ENCODE assay signal across 29 cellular contexts in the genomic region with DNA sequence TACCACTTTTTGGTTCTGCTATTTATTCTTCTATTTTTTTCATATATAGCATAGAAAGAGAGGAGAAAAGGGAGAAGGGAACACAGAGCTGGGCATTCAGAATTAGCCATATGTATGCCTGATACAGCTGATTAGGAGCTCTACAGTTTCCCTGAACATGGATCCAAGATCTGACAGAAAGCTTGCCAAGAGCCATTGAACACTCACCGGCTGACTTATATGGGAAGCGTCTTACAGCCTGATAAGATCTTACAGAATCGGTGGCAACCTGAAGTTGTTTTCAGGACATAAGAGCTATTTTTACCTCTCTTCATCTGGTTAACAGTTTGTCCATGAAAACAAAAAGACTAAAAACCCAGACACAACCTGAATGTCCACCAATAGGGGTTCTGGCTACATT. TPM values are rescaled to one million over a fixed set of nuclear protein-coding genes. Genes with fewer than 3 reads are reported as not detected.
DNase-seq lines count a peak whose midpoint lies in the region; ATAC-seq, FAIRE-seq and TF ChIP-seq lines count a peak whose summit lies in the region.
"Had no signal": no experiment of that assay in that cellular context is flagged by ENCODE, and none has a peak within 500 bp of the region (broad histone marks: within the 10 kb centered on the region; RNA-seq: fewer than 3 reads in every experiment).

No MANE protein-coding gene starts in this region.

- no peaks in the 10 kb centered on the region for H3K36me3 ChIP-seq in mammary epithelial cell (ENCODE audit: insufficient read depth, low read length)
- H3K36me3 ChIP-seq in HEK293 (ENCODE audit: control insufficient read depth in 2 of 2, insufficient read depth in 1 of 2, low read length in 2 of 2): no peaks in the 10 kb centered on the region
- no peaks in the 10 kb centered on the region for H3K36me3 ChIP-seq in astrocyte (ENCODE audit: insufficient read depth, low read length)
- no peaks in the 10 kb centered on the region for H3K36me3 ChIP-seq in pancreas
- H3K36me3 ChIP-seq: esophagus squamous epithelium, gastroesophageal sphincter had no signal

- WGBS in mammary epithelial cell (ENCODE audit: low coverage, missing lambda C conversion rate): 10% methylated on average over 3 of the region's 3 CpGs
- 22 to 33% methylated on average over 3 of the region's 3 CpGs for WGBS in pancreas, 2 donors

- in situ Hi-C loops in mammary epithelial cell (cut with MboI; ENCODE audit: low sequenced_read_pairs in 2 of 2): no loop called here

- H3K36me3 Mint-ChIP-seq in MCF 10A (ENCODE audit: insufficient read depth, unreplicated experiment) (no peaks in the 10 kb centered on the region), astrocyte (ENCODE audit: low read depth, unreplicated experiment) (peaks cover 2% of the 10 kb centered on the region)

- TF ChIP-seq CTCF in mammary epithelial cell (conservative IDR thresholded peaks at IDR 0.05 in 1 of 2, IDR thresholded peaks at IDR 0.05 in 1 of 2; ENCODE audit: extremely low read depth in 1 of 2, insufficient read depth in 1 of 2, low read depth in 1 of 2, low read length in 2 of 2): no peak
- no peak for TF ChIP-seq CTCF in MCF 10A (IDR thresholded peaks at IDR 0.05; ENCODE audit: unreplicated experiment)
- no peak for TF ChIP-seq CTCF in HEK293 (tag by site-specific recombination; IDR thresholded peaks at IDR 0.05)
- no peak for TF ChIP-seq CTCF in astrocyte (IDR thresholded peaks at IDR 0.05; ENCODE audit: insufficient read depth, low read depth, low read length)
- no peak for TF ChIP-seq CTCF in pancreas (IDR thresholded peaks at IDR 0.05)

- H3K4me3 Mint-ChIP-seq in MCF 10A (ENCODE audit: unreplicated experiment) (no peak overlapping the region), astrocyte (ENCODE audit: unreplicated experiment) (no peak overlapping the region)
- H3K4me3 Mint-ChIP-seq: activated CD8-positive, alpha-beta T cell treated with anti-CD3 and anti-CD28 coated beads for 36 hours; activated naive CD8-positive, alpha-beta T cell treated with anti-CD3 and anti-CD28 coated beads, Interleukin-2, amount 50 U/mL, for 24 hours; IgD-negative memory B cell had no signal

- FAIRE-seq in astrocyte (lab: Jason Lieb, UNC) (no peak), pancreas (lab: Jason Lieb, UNC) (no peak)
- FAIRE-seq: A204.1, GM12892 had no signal

- H3K4me2 ChIP-seq in mammary epithelial cell (ENCODE audit: insufficient read depth, low read depth, low read length) (no peak overlapping the region), astrocyte (ENCODE audit: low read length) (no peak overlapping the region)

- dilution Hi-C loops in mammary epithelial cell (cut with HindIII; ENCODE audit: low sequenced_read_pairs): no loop called here

- H3K4me3 ChIP-seq in mammary epithelial cell (replicated peaks in 1 of 3; ENCODE audit: insufficient read depth in 1 of 3, low read depth in 2 of 3, low read length in 3 of 3) (no peak overlapping the region), HEK293 (ENCODE audit: low read depth, low read length) (no peak overlapping the region), astrocyte (ENCODE audit: insufficient read depth, low read depth, low read length) (no peak overlapping the region), pancreas (no peak overlapping the region)
- H3K4me3 ChIP-seq: body of pancreas, coronary artery, esophagus squamous epithelium, gastroesophageal sphincter, lung, psoas muscle had no signal

- POLR2A ChIA-PET in MCF 10A (lab: Yijun Ruan, JAX) (interaction anchor here (0.9 kb wide), 1 partner anchor 18 kb away, joined by 3 read pairs; no protein-coding TSS in a partner anchor), HEK293 (lab: Yijun Ruan, JAX) (interaction anchor here (0.6 to 1.2 kb wide), 3 partner anchors 8 to 49 kb away, joined by 3 to 8 read pairs (median 5); no protein-coding TSS in a partner anchor)

- H3K27ac ChIP-seq in mammary epithelial cell (ENCODE audit: insufficient read depth, low read depth, low read length) (no peak overlapping the region), HEK293 (ENCODE audit: extremely low read depth, low read depth, low read length) (no peak overlapping the region), astrocyte (ENCODE audit: low read depth, low read length) (no peak overlapping the region), pancreas (no peak overlapping the region)
- H3K27ac ChIP-seq: body of pancreas, coronary artery, esophagus squamous epithelium, gastroesophageal sphincter, psoas muscle had no signal

- DNase-seq in mammary epithelial cell (peak; percentile 5), MCF 10A (ENCODE audit: unreplicated experiment) (no peak), astrocyte (ENCODE audit: low read depth) (peak; percentile 50), pancreas (no peak), cerebellum (ENCODE audit: low spot score) (no peak), NK-92 (lab: John Stamatoyannopoulos, UW; ENCODE audit: unreplicated experiment) (no peak), GOT3 (lab: John Stamatoyannopoulos, UW) (no peak)
- DNase-seq: activated CD4-positive, alpha-beta T cell treated with anti-CD3 and anti-CD28 coated beads for 1 hour; activated CD8-positive, alpha-beta T cell treated with anti-CD3 and anti-CD28 coated beads for 36 hours; activated gamma-delta T cell; activated naive CD8-positive, alpha-beta T cell treated with anti-CD3 and anti-CD28 coated beads, Interleukin-2, amount 50 U/mL, for 24 hours; activated T-cell treated with anti-CD3 and anti-CD28 coated beads for 4 hours; body of pancreas; esophagus squamous epithelium; HCEC 1CT; islet precursor cell; MM.1S; NCI-H1417 treated with DMSO at 0.1 percent for 48 hours; NCI-H510A treated with DMSO at 0.1 percent for 48 hours; psoas muscle; T-helper 1 cell had no signal

- H3K4me1 Mint-ChIP-seq in MCF 10A (ENCODE audit: insufficient read depth, unreplicated experiment): peaks cover 6% of the 10 kb centered on the region
- peaks cover 13% of the 10 kb centered on the region for H3K4me1 Mint-ChIP-seq in astrocyte (ENCODE audit: low read depth, unreplicated experiment)
- H3K4me1 Mint-ChIP-seq: activated naive CD8-positive, alpha-beta T cell treated with anti-CD3 and anti-CD28 coated beads, Interleukin-2, amount 50 U/mL, for 24 hours had no signal

- H3K27me3 Mint-ChIP-seq in MCF 10A (ENCODE audit: insufficient read depth, unreplicated experiment): peaks cover 13% of the 10 kb centered on the region
- H3K27me3 Mint-ChIP-seq in astrocyte (ENCODE audit: low read depth, unreplicated experiment): peaks cover 3% of the 10 kb centered on the region

- H3K4me1 ChIP-seq in mammary epithelial cell (ENCODE audit: insufficient read depth, low read length) (no peaks in the 10 kb centered on the region), HEK293 (ENCODE audit: control insufficient read depth, insufficient read depth, low read length) (peaks cover 8% of the 10 kb centered on the region), astrocyte (ENCODE audit: insufficient read depth, low read length) (peaks cover 11% of the 10 kb centered on the region), pancreas (no peaks in the 10 kb centered on the region)
- H3K4me1 ChIP-seq: body of pancreas, esophagus squamous epithelium, gastroesophageal sphincter had no signal

- H3K9me3 ChIP-seq in mammary epithelial cell (replicated peaks; ENCODE audit: insufficient read depth, low read length): no peaks in the 10 kb centered on the region
- H3K9me3 ChIP-seq in HEK293 (ENCODE audit: control insufficient read depth, insufficient read depth, low read depth, low read length): no peaks in the 10 kb centered on the region
- no peaks in the 10 kb centered on the region for H3K9me3 ChIP-seq in astrocyte (ENCODE audit: insufficient read depth, low read depth, low read length)
- no peaks in the 10 kb centered on the region for H3K9me3 ChIP-seq in pancreas
- H3K9me3 ChIP-seq: body of pancreas, esophagus squamous epithelium, gastroesophageal sphincter, psoas muscle had no signal

- no peaks in the 10 kb centered on the region for H3K9me3 Mint-ChIP-seq in MCF 10A (ENCODE audit: unreplicated experiment)
- peaks cover 13% of the 10 kb centered on the region for H3K9me3 Mint-ChIP-seq in astrocyte (ENCODE audit: unreplicated experiment)
- H3K9me3 Mint-ChIP-seq: activated CD8-positive, alpha-beta T cell treated with anti-CD3 and anti-CD28 coated beads for 36 hours; activated naive CD8-positive, alpha-beta T cell treated with anti-CD3 and anti-CD28 coated beads, Interleukin-2, amount 50 U/mL, for 24 hours had no signal

- H3K27me3 ChIP-seq in mammary epithelial cell (ENCODE audit: insufficient read depth, low read length) (peaks cover 13% of the 10 kb centered on the region), astrocyte (ENCODE audit: insufficient read depth, low read length) (peaks cover 3% of the 10 kb centered on the region), pancreas (no peaks in the 10 kb centered on the region)
- H3K27me3 ChIP-seq: body of pancreas, esophagus squamous epithelium, gastroesophageal sphincter had no signal

- intact Hi-C loops in mammary epithelial cell (cut with micrococcal nuclease) (no loop called here), MCF 10A (cut with micrococcal nuclease) (no loop called here), pancreas (cut with DNase I) (no loop called here)

- CTCF ChIA-PET in mammary epithelial cell (lab: Charles Lee; ENCODE audit: low non-redundant PET) (no interaction called here), MCF 10A (lab: Yijun Ruan, JAX) (interaction anchor here (0.6 to 3.3 kb wide), 5 partner anchors 15 to 201 kb away, joined by 3 to 19 read pairs (median 3); no protein-coding TSS in a partner anchor), HEK293 (lab: Yijun Ruan, JAX) (interaction anchor here (0.6 to 4.7 kb wide), 6 partner anchors 10 to 136 kb away, joined by 3 to 35 read pairs (median 4); a partner anchor contains a TSS)

- ATAC-seq in pancreas: peak in 3 of 4 donors; percentile 35 to 45 (median 35)
- ATAC-seq: activated CD8-positive, alpha-beta T cell treated with anti-CD3 and anti-CD28 coated beads for 36 hours; activated naive CD8-positive, alpha-beta T cell treated with anti-CD3 and anti-CD28 coated beads, Interleukin-2, amount 50 U/mL, for 24 hours; body of pancreas; gastroesophageal sphincter; Panc1 had no signal

- no TSS peak for BruUV-seq in mammary epithelial cell (replicated peaks; lab: Mats Ljungman, UMichigan)
- no TSS peak for BruUV-seq in MCF 10A (replicated peaks; lab: Mats Ljungman, UMichigan)

- H3K9ac ChIP-seq in mammary epithelial cell (ENCODE audit: insufficient read depth, low read length) (no peak overlapping the region), astrocyte (ENCODE audit: low read length) (no peak overlapping the region)

- H4K20me1 ChIP-seq in mammary epithelial cell (ENCODE audit: insufficient read depth, low read length): no peaks in the 10 kb centered on the region
- H4K20me1 ChIP-seq in astrocyte (ENCODE audit: insufficient read depth, low read length): no peaks in the 10 kb centered on the region

- no peak overlapping the region for H2AFZ ChIP-seq in mammary epithelial cell (ENCODE audit: low read depth, low read length)
- H2AFZ ChIP-seq in astrocyte (ENCODE audit: low read depth, low read length): no peak overlapping the region

- H3K79me2 ChIP-seq in mammary epithelial cell (ENCODE audit: insufficient read depth, low read length): no peaks in the 10 kb centered on the region
- H3K79me2 ChIP-seq in astrocyte (ENCODE audit: insufficient read depth, low read length): no peaks in the 10 kb centered on the region

- H3K27ac Mint-ChIP-seq in MCF 10A (ENCODE audit: low read depth, unreplicated experiment): no peak overlapping the region
- H3K27ac Mint-ChIP-seq in astrocyte (ENCODE audit: unreplicated experiment): no peak overlapping the region
- H3K27ac Mint-ChIP-seq: activated CD8-positive, alpha-beta T cell treated with anti-CD3 and anti-CD28 coated beads for 36 hours; activated naive CD8-positive, alpha-beta T cell treated with anti-CD3 and anti-CD28 coated beads, Interleukin-2, amount 50 U/mL, for 24 hours; IgD-negative memory B cell had no signal

RNA-seq across cellular contexts. Expression of a gene that starts 22.0 kb away (rescaled TPM):
- total RNA-seq in mammary epithelial cell: 1 to 10 TPM; 4.4 to 5.0 TPM
- polyA plus RNA-seq in mammary epithelial cell: 1.4 TPM
- polyA minus RNA-seq in mammary epithelial cell: not detected
- total RNA-seq in MCF 10A (2022): 5.8 and 7.1 TPM in 2 replicates
- 3.1 and 3.5 TPM in 2 replicates for total RNA-seq in astrocyte
- 1 to 10 TPM; 1.9 to 4.7 (median 3.2) TPM for total RNA-seq in pancreas
- polyA plus RNA-seq in pancreas: 1 to 10 TPM; 1.8 to 3.6 TPM
- total RNA-seq in cerebellum: 13.1 TPM

RNA-seq across cellular contexts. Expression of a gene that starts 48.1 kb away (rescaled TPM):
- total RNA-seq in mammary epithelial cell: under 1 TPM; under 0.01 to 0.05 TPM
- 0.02 TPM for polyA plus RNA-seq in mammary epithelial cell
- polyA minus RNA-seq in mammary epithelial cell: not detected
- total RNA-seq in MCF 10A (2022): 0.09 and 0.10 TPM in 2 replicates
- 13.3 and 14.7 TPM in 2 replicates for total RNA-seq in astrocyte
- total RNA-seq in pancreas: under 1 TPM; 0.23 to 0.89 (median 0.42) TPM
- polyA plus RNA-seq in pancreas: 1 to 10 TPM in 1 of 2 donors, under 1 TPM in 1; 0.46 to 1.0 TPM
- total RNA-seq in cerebellum: 31.9 TPM

Comparison
In these comparisons a context has a peak if more than half of its experiments do, and no peak if none do; other contexts are left out.
1. DNase-seq: peak in mammary epithelial cell (single experiment) and astrocyte (single experiment); none in MCF 10A (single experiment), pancreas (0 of 6), cerebellum (single experiment), NK-92 (single experiment) and GOT3 (single experiment).